Comparison of ENCODE assay signal across 27 cellular contexts in the genomic region with DNA sequence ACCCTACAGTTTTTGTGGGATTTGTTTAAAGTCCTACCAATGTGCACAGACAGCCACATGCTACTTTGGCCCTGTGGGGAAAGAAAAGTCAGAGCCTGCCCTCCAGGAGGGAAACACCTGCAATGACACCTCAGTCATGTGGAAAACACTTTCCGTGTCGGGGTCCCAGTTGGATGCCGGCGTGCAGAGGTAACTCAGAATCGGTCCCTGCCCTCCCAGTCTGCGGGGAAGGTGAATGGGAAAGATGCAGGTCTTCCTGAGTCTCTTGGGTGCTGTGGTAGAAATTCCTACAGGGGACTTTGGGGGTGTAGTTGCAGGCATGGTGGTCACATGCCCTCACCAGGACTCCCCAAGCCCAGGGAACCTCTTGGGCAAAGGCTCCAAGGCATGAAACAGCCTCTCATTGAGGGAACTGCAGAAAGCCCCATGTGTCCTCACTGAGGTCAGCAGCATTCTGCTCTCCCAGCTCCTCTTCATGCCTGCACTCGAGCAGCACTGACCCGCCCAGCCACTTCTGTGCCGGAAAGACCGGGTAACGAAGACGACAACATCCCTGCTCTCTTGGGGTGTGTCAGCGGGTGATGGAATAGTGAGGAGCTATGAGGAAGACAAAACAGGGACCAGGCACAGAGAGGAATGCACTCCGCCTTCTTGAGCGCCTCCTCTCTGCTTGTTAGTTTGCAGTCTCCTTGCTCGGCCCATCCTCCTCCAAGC. TPM values are rescaled to one million over a fixed set of nuclear protein-coding genes. Genes with fewer than 3 reads are reported as not detected.
"Had no signal": no experiment of that assay in that cellular context is flagged by ENCODE, and none has a peak within 500 bp of the region (broad histone marks: within the 10 kb centered on the region; RNA-seq: fewer than 3 reads in every experiment).

No MANE protein-coding gene starts in this region.

- H3K27me3 Mint-ChIP-seq: naive thymus-derived CD4-positive, alpha-beta T cell had no signal

- H3K36me3 Mint-ChIP-seq: stimulated activated memory B cell treated with anti-CD40 and anti-IgM and Interleukin-4, amounts not matched to agents 10 μg/mL and 1 μg/mL and 100 μg/mL, for 72 hours had no signal

- H3K9me3 Mint-ChIP-seq: stimulated activated memory B cell treated with anti-CD40 and anti-IgM and Interleukin-4, amounts not matched to agents 10 μg/mL and 1 μg/mL and 100 μg/mL, for 72 hours had no signal

- H3K4me3 Mint-ChIP-seq: naive thymus-derived CD4-positive, alpha-beta T cell; nephron progenitor cell; stimulated activated memory B cell treated with anti-CD40 and anti-IgM and Interleukin-4, amounts not matched to agents 10 μg/mL and 1 μg/mL and 100 μg/mL, for 72 hours had no signal

- H3K4me3 ChIP-seq: esophagus squamous epithelium, gastroesophageal sphincter, psoas muscle, spleen, stomach, thoracic aorta, transverse colon, uterus had no signal

- H3K27ac Mint-ChIP-seq: nephron progenitor cell; stimulated activated memory B cell treated with anti-CD40 and anti-IgM and Interleukin-4, amounts not matched to agents 10 μg/mL and 1 μg/mL and 100 μg/mL, for 72 hours had no signal

- H3K27me3 ChIP-seq: esophagus squamous epithelium, transverse colon, uterus had no signal

- H3K36me3 ChIP-seq: esophagus squamous epithelium, gastroesophageal sphincter, spleen, stomach, thoracic aorta, transverse colon, uterus had no signal

- DNase-seq: cortex of kidney; effector memory CD4-positive, alpha-beta T cell; esophagus squamous epithelium; foreskin fibroblast; left colon; left ventricle myocardium superior; mesendoderm; naive thymus-derived CD4-positive, alpha-beta T cell; nephron progenitor cell; retina; spleen; stimulated activated CD4-positive, alpha-beta T cell treated with anti-CD3 and anti-CD28 coated beads, Interleukin-15, amount 100 ng/mL, for 24 hours; stimulated activated CD4-positive, alpha-beta T cell treated with anti-CD3 and anti-CD28 coated beads, Interleukin-1b, Interleukin-23, amount 100 ng/mL, for 48 hours; stimulated activated CD4-positive, alpha-beta T cell treated with anti-CD3 and anti-CD28 coated beads, Interleukin-4, amount 100 ng/mL, for 24 hours; stomach; substantia nigra; transverse colon; uterus had no signal

- H3K27ac ChIP-seq: epithelial cell of prostate, esophagus squamous epithelium, gastroesophageal sphincter, psoas muscle, spleen, stomach, thoracic aorta, transverse colon, uterus had no signal

RNA-seq across cellular contexts. Expression of gene RIBC2, which starts 4.7 kb away (rescaled TPM):
- total RNA-seq: left ventricle myocardium superior, psoas muscle, transverse colon had no signal

RNA-seq across cellular contexts. Expression of gene SMC1B, which starts 4.8 kb away (rescaled TPM):
- total RNA-seq: cerebellum, esophagus squamous epithelium, gastroesophageal sphincter, left colon, left ventricle myocardium superior, lung microvascular endothelial cell, omental fat pad, psoas muscle, sciatic nerve, stomach, thoracic aorta, transverse colon had no signal
